8 cellular contexts compared by ENCODE assay signal in genomic region chr1:6475381-6476133, GRCh38. TPM values are rescaled to one million over a fixed set of nuclear protein-coding genes. Genes with fewer than 3 reads are reported as not detected.
DNase-seq lines count a peak whose midpoint lies in the region; ATAC-seq and TF ChIP-seq lines count a peak whose summit lies in the region.

No MANE protein-coding gene starts in this region.

- no peak overlapping the region for H3K4me3 Mint-ChIP-seq in activated CD4-positive, alpha-beta memory T cell treated with anti-CD3 and anti-CD28 coated beads, Interleukin-2, amount 10 ng/mL, durations not matched to agents 7 days and 5 days

- H3K36me3 ChIP-seq in effector memory CD4-positive, alpha-beta T cell (ENCODE audit: control insufficient read depth, insufficient read depth, low read length), result no peaks in the 10 kb centered on the region

- no peaks in the 10 kb centered on the region for H3K36me3 Mint-ChIP-seq in activated CD4-positive, alpha-beta memory T cell treated with anti-CD3 and anti-CD28 coated beads, Interleukin-2, amount 10 ng/mL, durations not matched to agents 7 days and 5 days (ENCODE audit: low read depth)

- peak; percentile 85 for ATAC-seq in stimulated activated naive CD8-positive, alpha-beta T cell treated with anti-CD3 and anti-CD28 coated beads, Interleukin-15, Interleukin-2, amounts not matched to agents 100 U/mL and 50 U/mL, for 24 hours
- ATAC-seq in HG02852 (IDR thresholded peaks at IDR 0.05; ENCODE audit: unreplicated experiment), result no peak

- no peaks in the 10 kb centered on the region for H3K27me3 ChIP-seq in effector memory CD4-positive, alpha-beta T cell (replicated peaks; ENCODE audit: control insufficient read depth, insufficient read depth, low read length, poor library complexity, severe bottlenecking)

- H3K4me3 ChIP-seq in effector memory CD4-positive, alpha-beta T cell (ENCODE audit: insufficient read depth, low read depth, low read length, poor library complexity, severe bottlenecking), result no peak overlapping the region

- POLR2A ChIA-PET in activated CD4-positive, alpha-beta memory T cell treated with anti-CD3 and anti-CD28 coated beads, Interleukin-2, amount 10 ng/mL, durations not matched to agents 7 days and 5 days (lab: Charles Lee), result no interaction called here

- H3K27ac Mint-ChIP-seq in activated CD4-positive, alpha-beta memory T cell treated with anti-CD3 and anti-CD28 coated beads, Interleukin-2, amount 10 ng/mL, durations not matched to agents 7 days and 5 days, result no peak overlapping the region

- H3K4me1 ChIP-seq in effector memory CD4-positive, alpha-beta T cell (ENCODE audit: control insufficient read depth, insufficient read depth, low read length, poor library complexity, severe bottlenecking), result peaks cover 8% of the 10 kb centered on the region

- peak; percentile 97 for TF ChIP-seq CTCF in GM12874 (IDR thresholded peaks at IDR 0.05; ENCODE audit: insufficient read depth, low read depth, low read length)

- H3K4me1 Mint-ChIP-seq in activated CD4-positive, alpha-beta memory T cell treated with anti-CD3 and anti-CD28 coated beads, Interleukin-2, amount 10 ng/mL, durations not matched to agents 7 days and 5 days, result no peaks in the 10 kb centered on the region

- H3K9me3 Mint-ChIP-seq in activated CD4-positive, alpha-beta memory T cell treated with anti-CD3 and anti-CD28 coated beads, Interleukin-2, amount 10 ng/mL, durations not matched to agents 7 days and 5 days, result no peaks in the 10 kb centered on the region

- H3K27me3 Mint-ChIP-seq in activated CD4-positive, alpha-beta memory T cell treated with anti-CD3 and anti-CD28 coated beads, Interleukin-2, amount 10 ng/mL, durations not matched to agents 7 days and 5 days, result no peaks in the 10 kb centered on the region

- DNase-seq in 8988T (peak; percentile 89), NCI-H1930 (lab: John Stamatoyannopoulos, UW) (peak; percentile 27 to 57), mucosa of gallbladder (ENCODE audit: low spot score) (peak; percentile 67)
- DNase-seq in activated CD4-positive, alpha-beta memory T cell treated with anti-CD3 and anti-CD28 coated beads, Interleukin-2, amount 10 ng/mL, durations not matched to agents 7 days and 5 days, result peak; percentile 79
- peak; percentile 62 to 73 (median 68) for DNase-seq in effector memory CD4-positive, alpha-beta T cell
- peak; percentile 81 for DNase-seq in stimulated activated naive CD8-positive, alpha-beta T cell treated with anti-CD3 and anti-CD28 coated beads, Interleukin-15, Interleukin-2, amounts not matched to agents 100 U/mL and 50 U/mL, for 24 hours

- H3K9me3 ChIP-seq in effector memory CD4-positive, alpha-beta T cell (ENCODE audit: control insufficient read depth, low read length), result no peaks in the 10 kb centered on the region

- CTCF ChIA-PET in activated CD4-positive, alpha-beta memory T cell treated with anti-CD3 and anti-CD28 coated beads, Interleukin-2, amount 10 ng/mL, durations not matched to agents 7 days and 5 days (lab: Charles Lee), result interaction anchor here (0.8 to 3.3 kb wide), 4 partner anchors 15 to 229 kb away, joined by 3 to 9 read pairs (median 3); no protein-coding TSS in a partner anchor

- H3K27ac ChIP-seq in effector memory CD4-positive, alpha-beta T cell (ENCODE audit: insufficient read depth, low read length, poor library complexity, severe bottlenecking), result no peak overlapping the region

RNA-seq across cellular contexts. Expression of gene TNFRSF25, which starts 9.6 kb away (rescaled TPM):
- total RNA-seq in activated CD4-positive, alpha-beta memory T cell treated with anti-CD3 and anti-CD28 coated beads, Interleukin-2, amount 10 ng/mL, durations not matched to agents 7 days and 5 days, result 10 to 100 TPM; 82.9 to 85.1 TPM
- 20.6 TPM for total RNA-seq in mucosa of gallbladder

RNA-seq across cellular contexts. Expression of gene PLEKHG5, which starts 15.9 kb away (rescaled TPM):
- 1 to 10 TPM; 1.7 to 2.3 TPM for total RNA-seq in activated CD4-positive, alpha-beta memory T cell treated with anti-CD3 and anti-CD28 coated beads, Interleukin-2, amount 10 ng/mL, durations not matched to agents 7 days and 5 days
- total RNA-seq in mucosa of gallbladder, result 18.5 TPM

RNA-seq across cellular contexts. Expression of gene ESPN, which starts 51.0 kb away (rescaled TPM):
- total RNA-seq in activated CD4-positive, alpha-beta memory T cell treated with anti-CD3 and anti-CD28 coated beads, Interleukin-2, amount 10 ng/mL, durations not matched to agents 7 days and 5 days, result under 1 TPM; 0.96 to 0.98 TPM
- 3.1 TPM for total RNA-seq in mucosa of gallbladder

RNA-seq across cellular contexts. Expression of gene HES2, which starts 55.8 kb away (rescaled TPM):
- under 1 TPM; 0.13 to 0.70 TPM for total RNA-seq in activated CD4-positive, alpha-beta memory T cell treated with anti-CD3 and anti-CD28 coated beads, Interleukin-2, amount 10 ng/mL, durations not matched to agents 7 days and 5 days
- 0.09 TPM for total RNA-seq in mucosa of gallbladder
